Comparison of ENCODE assay signal across 21 cellular contexts in genomic region chr9:134708672-134709038, GRCh38.
DNase-seq lines count a peak whose midpoint lies in the region; ATAC-seq and TF ChIP-seq lines count a peak whose summit lies in the region.
"Had no signal": no experiment of that assay in that cellular context is flagged by ENCODE, and none has a peak within 500 bp of the region (broad histone marks: within the 10 kb centered on the region; RNA-seq: fewer than 3 reads in every experiment).

No MANE protein-coding gene starts in this region.

- no peak for TF ChIP-seq POLR2A in vagina (IDR thresholded peaks at IDR 0.05)

- peak overlapping the region; percentile 45 for H3K27ac ChIP-seq in muscle layer of duodenum (ENCODE audit: low read length)
- H3K27ac ChIP-seq in vagina, result peak overlapping the region; percentile 94
- H3K27ac ChIP-seq: C4-2B, dorsolateral prefrontal cortex, parathyroid adenoma had no signal

- TF ChIP-seq CTCF in chondrocyte (IDR thresholded peaks at IDR 0.05), result no peak
- no peak for TF ChIP-seq CTCF in vagina (IDR thresholded peaks at IDR 0.05)
- TF ChIP-seq CTCF in CD14-positive monocyte (IDR thresholded peaks at IDR 0.05), result no peak

- H3K27me3 Mint-ChIP-seq in chondrocyte (ENCODE audit: low read depth) (no peaks in the 10 kb centered on the region), CD14-positive monocyte (ENCODE audit: low read depth in 3 of 3) (peaks cover 7 to 19% (median 8%) of the 10 kb centered on the region in 3 donors)
- H3K27me3 Mint-ChIP-seq: activated naive CD8-positive, alpha-beta T cell treated with anti-CD3 and anti-CD28 coated beads for 36 hours had no signal

- H3K27ac Mint-ChIP-seq in chondrocyte (ENCODE audit: unreplicated experiment) (peak overlapping the region; percentile 95), CD14-positive monocyte (no peak overlapping the region)
- H3K27ac Mint-ChIP-seq: activated naive CD8-positive, alpha-beta T cell treated with anti-CD3 and anti-CD28 coated beads for 36 hours; activated T-helper 1 cell treated with anti-CD3 and anti-CD28 coated beads, Interleukin-12 subunit alpha, Interleukin-12 subunit beta, Interleukin-2, Interleukin-4 antibody, amounts not matched to agents 30 ng/mL and 10 ng/mL and 1 ng/mL, durations not matched to agents 14 hours and 24 hours and 36 hours; T-helper 17 cell had no signal

- intact Hi-C loops in Right ventricle myocardium inferior (cut with DNase I), result no loop called here
- intact Hi-C loops in left cardiac atrium (cut with DNase I), result loop anchor here in 1 of 2 donors (10.0 kb wide), 1 partner anchor 366 kb away; no protein-coding TSS in a partner anchor
- intact Hi-C loops in vagina (cut with DNase I), result no loop called here
- intact Hi-C loops in CD14-positive monocyte (cut with micrococcal nuclease), result no loop called here

- H3K27me3 ChIP-seq in muscle layer of duodenum (ENCODE audit: low read depth, low read length) (no peaks in the 10 kb centered on the region), vagina (no peaks in the 10 kb centered on the region)
- H3K27me3 ChIP-seq: left lung had no signal

- H3K4me3 ChIP-seq in muscle layer of duodenum (ENCODE audit: low read depth in 1 of 2, low read length in 2 of 2) (peak overlapping the region in 1 of 2 donors; percentile 36), vagina (no peak overlapping the region)
- H3K4me3 ChIP-seq: breast epithelium, dorsolateral prefrontal cortex, left lung had no signal

- H3K4me1 ChIP-seq in muscle layer of duodenum (ENCODE audit: control insufficient read depth in 1 of 2, insufficient read depth in 2 of 2, low read length in 2 of 2), result peaks cover 11 to 75% of the 10 kb centered on the region in 2 donors
- H3K4me1 ChIP-seq in vagina, result peaks cover 81% of the 10 kb centered on the region
- H3K4me1 ChIP-seq: breast epithelium, parathyroid adenoma had no signal

- H3K36me3 Mint-ChIP-seq in chondrocyte (ENCODE audit: low read depth) (peaks cover 37% of the 10 kb centered on the region), CD14-positive monocyte (no peaks in the 10 kb centered on the region)
- H3K36me3 Mint-ChIP-seq: activated naive CD8-positive, alpha-beta T cell treated with anti-CD3 and anti-CD28 coated beads for 36 hours had no signal

- ATAC-seq in Right ventricle myocardium inferior (no peak), left cardiac atrium (no peak), HG03175 (IDR thresholded peaks at IDR 0.05; ENCODE audit: unreplicated experiment) (no peak)
- ATAC-seq: T-helper 17 cell had no signal

- H3K9me3 Mint-ChIP-seq in chondrocyte (ENCODE audit: low read depth), result no peaks in the 10 kb centered on the region
- H3K9me3 Mint-ChIP-seq in CD14-positive monocyte, result peaks cover 0 to 3% (median 0%) of the 10 kb centered on the region in 7 donors

- no peaks in the 10 kb centered on the region for H3K36me3 ChIP-seq in muscle layer of duodenum (ENCODE audit: control insufficient read depth in 1 of 2, insufficient read depth in 2 of 2, low read length in 2 of 2)
- H3K36me3 ChIP-seq in vagina, result no peaks in the 10 kb centered on the region
- H3K36me3 ChIP-seq: breast epithelium, left lung had no signal

- DNase-seq in Right ventricle myocardium inferior (ENCODE audit: missing footprints) (peak; percentile 32), left cardiac atrium (no peak), chondrocyte (ENCODE audit: low spot score) (no peak), vagina (ENCODE audit: extremely low spot score in 2 of 2) (no peak), CD14-positive monocyte (ENCODE audit: low spot score) (no peak), CD1c-positive myeloid dendritic cell (ENCODE audit: extremely low spot score) (no peak)
- DNase-seq: activated CD8-positive, alpha-beta memory T cell treated with anti-CD3 and anti-CD28 coated beads for 24 hours; activated naive CD8-positive, alpha-beta T cell treated with anti-CD3 and anti-CD28 coated beads for 36 hours; NCI-H1417 treated with DMSO at 0.1 percent for 48 hours; SHP77 treated with DMSO at 0.1 percent for 48 hours; small intestine; stimulated activated CD8-positive, alpha-beta memory T cell treated with anti-CD3 and anti-CD28 coated beads, Interleukin-4, amount 100 ng/mL, for 48 hours; T-helper 17 cell had no signal

- peaks cover 75% of the 10 kb centered on the region for H3K4me1 Mint-ChIP-seq in chondrocyte (ENCODE audit: low read depth)
- H3K4me1 Mint-ChIP-seq in CD14-positive monocyte, result no peaks in the 10 kb centered on the region
- H3K4me1 Mint-ChIP-seq: activated naive CD8-positive, alpha-beta T cell treated with anti-CD3 and anti-CD28 coated beads for 36 hours had no signal

- no peaks in the 10 kb centered on the region for H3K9me3 ChIP-seq in muscle layer of duodenum (ENCODE audit: control insufficient read depth in 1 of 2, low read length in 2 of 2)
- H3K9me3 ChIP-seq in vagina, result no peaks in the 10 kb centered on the region
- H3K9me3 ChIP-seq: breast epithelium, left lung had no signal

- H3K4me3 Mint-ChIP-seq in chondrocyte (ENCODE audit: unreplicated experiment) (no peak overlapping the region), CD14-positive monocyte (no peak overlapping the region)
- H3K4me3 Mint-ChIP-seq: activated naive CD8-positive, alpha-beta T cell treated with anti-CD3 and anti-CD28 coated beads for 36 hours; activated T-helper 1 cell treated with anti-CD3 and anti-CD28 coated beads, Interleukin-12 subunit alpha, Interleukin-12 subunit beta, Interleukin-2, Interleukin-4 antibody, amounts not matched to agents 30 ng/mL and 10 ng/mL and 1 ng/mL, durations not matched to agents 14 hours and 24 hours and 36 hours; T-helper 17 cell had no signal
